10 cellular contexts compared by ENCODE assay signal in genomic region chr13:37001921-37002250, GRCh38. TPM values are rescaled to one million over a fixed set of nuclear protein-coding genes. Genes with fewer than 3 reads are reported as not detected.
A peak's percentile ranks its signal among the peaks of the same experiment; 100 is the strongest.
DNase-seq lines count a peak whose midpoint lies in the region; ATAC-seq, FAIRE-seq and TF ChIP-seq lines count a peak whose summit lies in the region.
"Had no signal": no experiment of that assay in that cellular context is flagged by ENCODE, and none has a peak within 500 bp of the region (broad histone marks: within the 10 kb centered on the region; RNA-seq: fewer than 3 reads in every experiment).

No MANE protein-coding gene starts in this region.

- WGBS in A549 (ENCODE audit: missing lambda C conversion rate) = 52% methylated on average over 3 of the region's 3 CpGs
- 43% methylated on average over 3 of the region's 3 CpGs for WGBS in hepatocyte (ENCODE audit: low lambda C conversion rate, missing lambda C conversion rate)
- 50% methylated on average over 3 of the region's 3 CpGs for WGBS in esophagus muscularis mucosa

- H3K9me2 ChIP-seq in hepatocyte (replicated peaks; ENCODE audit: insufficient read depth) = no peaks in the 10 kb centered on the region

- H3K4me1 ChIP-seq in A549 = peaks cover 12% of the 10 kb centered on the region
- peaks cover 14% of the 10 kb centered on the region for H3K4me1 ChIP-seq in hepatocyte (ENCODE audit: insufficient read depth)
- peaks cover 20 to 31% (median 25%) of the 10 kb centered on the region in 4 donors for H3K4me1 ChIP-seq in esophagus muscularis mucosa

- TF ChIP-seq CTCF in A549 (IDR thresholded peaks at IDR 0.05) (no peak), GM12865 (IDR thresholded peaks at IDR 0.05; ENCODE audit: insufficient read depth, low read depth, low read length, missing control alignments) (no peak), WI38 (IDR thresholded peaks at IDR 0.05; ENCODE audit: low read depth, low read length) (no peak), hepatocyte (IDR thresholded peaks at IDR 0.05; ENCODE audit: poor library complexity) (no peak), esophagus muscularis mucosa (IDR thresholded peaks at IDR 0.05) (no peak)

- ATAC-seq in A549 (no peak), GM21576 (IDR thresholded peaks at IDR 0.05; ENCODE audit: unreplicated experiment) (no peak)

- H3K9me3 ChIP-seq in A549 (no peaks in the 10 kb centered on the region), hepatocyte (ENCODE audit: low read depth) (no peaks in the 10 kb centered on the region), esophagus muscularis mucosa (no peaks in the 10 kb centered on the region)

- no peak for TF ChIP-seq EP300 in A549 (IDR thresholded peaks at IDR 0.05)
- TF ChIP-seq EP300 in esophagus muscularis mucosa (IDR thresholded peaks at IDR 0.05) = no peak

- H3K27me3 ChIP-seq in hepatocyte (no peaks in the 10 kb centered on the region), esophagus muscularis mucosa (no peaks in the 10 kb centered on the region)

- H2AFZ ChIP-seq in hepatocyte = peak overlapping the region; percentile 79

- no peaks in the 10 kb centered on the region for H4K20me1 ChIP-seq in hepatocyte (ENCODE audit: insufficient read depth, poor library complexity, severe bottlenecking)

- H3K4me2 ChIP-seq in A549 = peak overlapping the region; percentile 88
- H3K4me2 ChIP-seq in hepatocyte = peak overlapping the region; percentile 88

- intact Hi-C loops in esophagus muscularis mucosa (cut with DNase I) = no loop called here

- no peak for TF ChIP-seq POLR2A in A549 (IDR thresholded peaks at IDR 0.05; ENCODE audit: low read length)
- TF ChIP-seq POLR2A in esophagus muscularis mucosa (IDR thresholded peaks at IDR 0.05; ENCODE audit: low read depth) = no peak

- DNase-seq in A549 (ENCODE audit: low read depth in 1 of 2, low spot score in 1 of 2) (no peak), GM12865 (ENCODE audit: low read depth) (no peak), hepatocyte (ENCODE audit: low spot score) (no peak), esophagus muscularis mucosa (ENCODE audit: extremely low spot score) (no peak), AML-193 (lab: John Stamatoyannopoulos, UW) (no peak), activated gamma-delta T cell treated with Interleukin-2 at 50 U/mL for 16 hours (no peak)
- DNase-seq: activated CD8-positive, alpha-beta memory T cell treated with anti-CD3 and anti-CD28 coated beads, Interleukin-2, amount 50 U/mL, for 48 hours; NCI-H2081 treated with DMSO at 0.1 percent for 48 hours had no signal

- POLR2A ChIA-PET in A549 (lab: Yijun Ruan, JAX) = no interaction called here

- no peak for FAIRE-seq in A549 (lab: Jason Lieb, UNC)

- H3K79me2 ChIP-seq in hepatocyte = peaks cover 41% of the 10 kb centered on the region

- H3K4me3 ChIP-seq in A549 (peak overlapping the region; percentile 70), GM12865 (ENCODE audit: low read depth, low read length) (peak overlapping the region; percentile 82), WI38 (ENCODE audit: low read depth, low read length) (peak overlapping the region; percentile 100), hepatocyte (peak overlapping the region; percentile 59), esophagus muscularis mucosa (no peak overlapping the region)

- H3K27ac ChIP-seq in A549 = peak overlapping the region; percentile 96; a peak in 5 of 6 replicates
- H3K27ac ChIP-seq in hepatocyte = peak overlapping the region; percentile 99
- H3K27ac ChIP-seq in esophagus muscularis mucosa (replicated peaks in 1 of 4) = no peak overlapping the region

- CTCF ChIA-PET in A549 (lab: Yijun Ruan, JAX) = no interaction called here

- H3K36me3 ChIP-seq in hepatocyte (replicated peaks; ENCODE audit: insufficient read depth, low read depth) (no peaks in the 10 kb centered on the region), esophagus muscularis mucosa (peaks cover 28 to 44% (median 35%) of the 10 kb centered on the region in 4 donors)

- no peak for TF ChIP-seq RAD21 in A549 (conservative IDR thresholded peaks at IDR 0.05 in 1 of 2, IDR thresholded peaks at IDR 0.05 in 1 of 2)

TF ChIP-seq in A549, 52 proteins besides CTCF, POLR2A, EP300 and RAD21 (continues in another document):
- no peak for TF ChIP-seq MAFK (IDR thresholded peaks at IDR 0.05; ENCODE audit: partially characterized antibody)
- no peak for TF ChIP-seq REST (IDR thresholded peaks at IDR 0.05)
- TF ChIP-seq RNF2 (IDR thresholded peaks at IDR 0.05; ENCODE audit: borderline replicate concordance, low read depth) = no peak
- TF ChIP-seq RARB (CRISPR knock-in tag; IDR thresholded peaks at IDR 0.05) = no peak
- no peak for TF ChIP-seq HOXA7 (CRISPR knock-in tag; IDR thresholded peaks at IDR 0.05)
- no peak for TF ChIP-seq CBX2 (IDR thresholded peaks at IDR 0.05; ENCODE audit: borderline replicate concordance, low read depth)
- no peak for TF ChIP-seq MAZ (IDR thresholded peaks at IDR 0.05; ENCODE audit: borderline replicate concordance, low read depth, low read length)
- no peak for TF ChIP-seq JUNB (IDR thresholded peaks at IDR 0.05)
- no peak for TF ChIP-seq ATOH8 (CRISPR knock-in tag; IDR thresholded peaks at IDR 0.05; ENCODE audit: low read depth)
- no peak for TF ChIP-seq ZNF302 (CRISPR knock-in tag; IDR thresholded peaks at IDR 0.05)
- TF ChIP-seq PBX3 (IDR thresholded peaks at IDR 0.05) = no peak
- TF ChIP-seq FOXS1 (CRISPR knock-in tag; IDR thresholded peaks at IDR 0.05) = no peak

RNA-seq across cellular contexts. Expression of gene EXOSC8, which starts 1.3 kb away (rescaled TPM):
- 53.0 and 63.3 TPM in 2 replicates for polyA plus RNA-seq in A549 (2011; rRNA removed)
- 20.9 and 23.8 TPM in 2 replicates for polyA plus RNA-seq in A549 (2012; cell fraction: cytosol; rRNA removed)
- polyA plus RNA-seq in A549 (2012; cell fraction: nucleus; rRNA removed) = 11.6 and 18.3 TPM in 2 replicates
- polyA plus RNA-seq in A549 (2017; fragmentation: RNase III; extraction: RNeasy Plus Mini Kit Qiagen cat#74134 plus additional on column Dnase treatment) = 46.4 to 51.1 TPM (median 48.8 TPM) in 3 replicates
- 9.3 and 9.4 TPM in 2 replicates for polyA minus RNA-seq in A549 (2011; rRNA and poly(A)+ RNA removed)
- 31.8 and 35.6 TPM in 2 replicates for total RNA-seq in hepatocyte
- polyA plus RNA-seq in hepatocyte = 61.1 and 61.3 TPM in 2 replicates
- total RNA-seq in esophagus muscularis mucosa = 10 to 100 TPM; 17.8 to 23.0 (median 20.3) TPM

RNA-seq across cellular contexts. Expression of gene ALG5, which starts 2.7 kb away (rescaled TPM):
- polyA plus RNA-seq in A549 (2011; rRNA removed) (50.5 and 69.0 TPM in 2 replicates), A549 (2017; fragmentation: RNase III; extraction: RNeasy Plus Mini Kit Qiagen cat#74134 plus additional on column Dnase treatment) (34.4 to 35.9 TPM (median 35.1 TPM) in 3 replicates), hepatocyte (99.4 and 100 TPM in 2 replicates)
- 17.0 and 17.3 TPM in 2 replicates for polyA plus RNA-seq in A549 (2012; cell fraction: cytosol; rRNA removed)
- polyA plus RNA-seq in A549 (2012; cell fraction: nucleus; rRNA removed) = 6.9 and 7.3 TPM in 2 replicates
- 5.0 and 7.3 TPM in 2 replicates for polyA minus RNA-seq in A549 (2011; rRNA and poly(A)+ RNA removed)
- total RNA-seq in hepatocyte (66.2 and 69.9 TPM in 2 replicates), esophagus muscularis mucosa (10 to 100 TPM; 17.3 to 28.2 (median 20.4) TPM)

RNA-seq across cellular contexts. Expression of gene SUPT20H, which starts 57.6 kb away (rescaled TPM):
- 50.7 and 50.9 TPM in 2 replicates for polyA plus RNA-seq in A549 (2011; rRNA removed)
- 16.4 and 22.8 TPM in 2 replicates for polyA plus RNA-seq in A549 (2012; cell fraction: cytosol; rRNA removed)
- 13.0 and 19.6 TPM in 2 replicates for polyA plus RNA-seq in A549 (2012; cell fraction: nucleus; rRNA removed)
- 25.8 to 27.0 TPM (median 26.2 TPM) in 3 replicates for polyA plus RNA-seq in A549 (2017; fragmentation: RNase III; extraction: RNeasy Plus Mini Kit Qiagen cat#74134 plus additional on column Dnase treatment)
- polyA minus RNA-seq in A549 (2011; rRNA and poly(A)+ RNA removed) = 29.2 and 35.4 TPM in 2 replicates
- total RNA-seq in hepatocyte = 49.8 and 58.3 TPM in 2 replicates
- 45.4 and 47.5 TPM in 2 replicates for polyA plus RNA-seq in hepatocyte
- 10 to 100 TPM; 23.0 to 37.4 (median 31.7) TPM for total RNA-seq in esophagus muscularis mucosa

Comparison
In these comparisons a context has a peak if more than half of its experiments do, and no peak if none do; other contexts are left out.
1. H3K27ac ChIP-seq: peak in A549 (2 of 2) and hepatocyte (single experiment); none in esophagus muscularis mucosa (0 of 4).
2. H3K4me3 ChIP-seq: peak in A549 (single experiment), GM12865 (single experiment), WI38 (single experiment) and hepatocyte (single experiment); none in esophagus muscularis mucosa (0 of 4).